In the genomic region with DNA sequence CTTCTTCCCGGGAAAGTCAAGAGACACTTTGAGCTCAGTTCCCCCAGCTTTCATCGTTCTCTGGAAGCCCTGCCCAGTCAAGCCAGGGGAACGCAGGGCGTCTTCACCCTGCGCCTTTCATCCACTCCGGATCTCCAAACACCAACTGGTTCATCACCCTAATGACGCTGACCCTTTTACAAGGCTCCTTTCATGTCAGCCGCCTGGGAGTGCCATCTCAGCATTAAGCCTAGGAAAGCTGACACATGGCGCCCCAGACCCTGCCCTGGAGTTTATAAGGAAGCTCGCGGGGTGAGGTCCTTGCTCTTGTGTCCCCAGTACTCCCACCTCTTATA, we compare ENCODE assay signal across 1 cellular context.
TF ChIP-seq lines count a peak whose summit lies in the region.

No MANE protein-coding gene starts in this region.

TF ChIP-seq in HepG2, 621 proteins besides CTCF, POLR2A, EP300 and RAD21 (continues in another document):
- TF ChIP-seq ZNF350 (CRISPR knock-in tag; IDR thresholded peaks at IDR 0.05; ENCODE audit: borderline replicate concordance, low read depth) = no peak
- TF ChIP-seq MBNL3 (CRISPR knock-in tag; conservative IDR thresholded peaks at IDR 0.05) = no peak
- 0 out of 2 replicates have a peak, but pooled peaks have one; percentile 54 for TF ChIP-seq NPAS2 (CRISPR knock-in tag; IDR thresholded peaks at IDR 0.05; ENCODE audit: borderline replicate concordance)
- no peak for TF ChIP-seq ZNF614 (CRISPR knock-in tag; IDR thresholded peaks at IDR 0.05; ENCODE audit: borderline replicate concordance)
- no peak for TF ChIP-seq MED1 (CRISPR knock-in tag; IDR thresholded peaks at IDR 0.05)
- TF ChIP-seq NBN (conservative IDR thresholded peaks at IDR 0.05) = no peak
- TF ChIP-seq, protein P1, sequence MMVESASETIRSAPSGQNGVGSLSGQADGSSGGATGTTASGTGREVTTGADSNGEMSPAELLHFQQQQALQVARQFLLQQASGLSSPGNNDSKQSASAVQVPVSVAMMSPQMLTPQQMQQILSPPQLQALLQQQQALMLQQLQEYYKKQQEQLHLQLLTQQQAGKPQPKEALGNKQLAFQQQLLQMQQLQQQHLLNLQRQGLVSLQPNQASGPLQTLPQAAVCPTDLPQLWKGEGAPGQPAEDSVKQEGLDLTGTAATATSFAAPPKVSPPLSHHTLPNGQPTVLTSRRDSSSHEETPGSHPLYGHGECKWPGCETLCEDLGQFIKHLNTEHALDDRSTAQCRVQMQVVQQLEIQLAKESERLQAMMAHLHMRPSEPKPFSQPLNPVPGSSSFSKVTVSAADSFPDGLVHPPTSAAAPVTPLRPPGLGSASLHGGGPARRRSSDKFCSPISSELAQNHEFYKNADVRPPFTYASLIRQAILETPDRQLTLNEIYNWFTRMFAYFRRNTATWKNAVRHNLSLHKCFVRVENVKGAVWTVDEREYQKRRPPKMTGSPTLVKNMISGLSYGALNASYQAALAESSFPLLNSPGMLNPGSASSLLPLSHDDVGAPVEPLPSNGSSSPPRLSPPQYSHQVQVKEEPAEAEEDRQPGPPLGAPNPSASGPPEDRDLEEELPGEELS (CRISPR knock-in tag; IDR thresholded peaks at IDR 0.05) = no peak
- TF ChIP-seq, protein P2, sequence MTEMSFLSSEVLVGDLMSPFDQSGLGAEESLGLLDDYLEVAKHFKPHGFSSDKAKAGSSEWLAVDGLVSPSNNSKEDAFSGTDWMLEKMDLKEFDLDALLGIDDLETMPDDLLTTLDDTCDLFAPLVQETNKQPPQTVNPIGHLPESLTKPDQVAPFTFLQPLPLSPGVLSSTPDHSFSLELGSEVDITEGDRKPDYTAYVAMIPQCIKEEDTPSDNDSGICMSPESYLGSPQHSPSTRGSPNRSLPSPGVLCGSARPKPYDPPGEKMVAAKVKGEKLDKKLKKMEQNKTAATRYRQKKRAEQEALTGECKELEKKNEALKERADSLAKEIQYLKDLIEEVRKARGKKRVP (CRISPR knock-in tag; IDR thresholded peaks at IDR 0.05) = 0 out of 4 replicates have a peak, but pooled peaks of 1 of the 2 experiments have one; percentile 19
- no peak for TF ChIP-seq SETDB1 (CRISPR knock-in tag; IDR thresholded peaks at IDR 0.05; ENCODE audit: borderline replicate concordance)
- no peak for TF ChIP-seq ZNF747 (CRISPR knock-in tag; IDR thresholded peaks at IDR 0.05; ENCODE audit: borderline replicate concordance)
- no peak; the same call in 1 of the 2 replicates for TF ChIP-seq ZNF556 (CRISPR knock-in tag; IDR thresholded peaks at IDR 0.05; ENCODE audit: borderline replicate concordance)
- no peak for TF ChIP-seq ZFP37 (CRISPR knock-in tag; IDR thresholded peaks at IDR 0.05; ENCODE audit: borderline replicate concordance)
- peak; percentile 53 for TF ChIP-seq MAFF (IDR thresholded peaks at IDR 0.05; ENCODE audit: low read depth, low read length)
- no peak for TF ChIP-seq CBFB (CRISPR knock-in tag; IDR thresholded peaks at IDR 0.05)
- no peak for TF ChIP-seq HNRNPH1 (optimal IDR thresholded peaks at IDR 0.05; ENCODE audit: low read depth, low read length)
- no peak for TF ChIP-seq HHEX (CRISPR knock-in tag; IDR thresholded peaks at IDR 0.05)
- TF ChIP-seq, protein P3, sequence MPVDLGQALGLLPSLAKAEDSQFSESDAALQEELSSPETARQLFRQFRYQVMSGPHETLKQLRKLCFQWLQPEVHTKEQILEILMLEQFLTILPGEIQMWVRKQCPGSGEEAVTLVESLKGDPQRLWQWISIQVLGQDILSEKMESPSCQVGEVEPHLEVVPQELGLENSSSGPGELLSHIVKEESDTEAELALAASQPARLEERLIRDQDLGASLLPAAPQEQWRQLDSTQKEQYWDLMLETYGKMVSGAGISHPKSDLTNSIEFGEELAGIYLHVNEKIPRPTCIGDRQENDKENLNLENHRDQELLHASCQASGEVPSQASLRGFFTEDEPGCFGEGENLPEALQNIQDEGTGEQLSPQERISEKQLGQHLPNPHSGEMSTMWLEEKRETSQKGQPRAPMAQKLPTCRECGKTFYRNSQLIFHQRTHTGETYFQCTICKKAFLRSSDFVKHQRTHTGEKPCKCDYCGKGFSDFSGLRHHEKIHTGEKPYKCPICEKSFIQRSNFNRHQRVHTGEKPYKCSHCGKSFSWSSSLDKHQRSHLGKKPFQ (CRISPR knock-in tag; IDR thresholded peaks at IDR 0.05; ENCODE audit: insufficient replicate concordance) = no peak
- TF ChIP-seq, protein P4, sequence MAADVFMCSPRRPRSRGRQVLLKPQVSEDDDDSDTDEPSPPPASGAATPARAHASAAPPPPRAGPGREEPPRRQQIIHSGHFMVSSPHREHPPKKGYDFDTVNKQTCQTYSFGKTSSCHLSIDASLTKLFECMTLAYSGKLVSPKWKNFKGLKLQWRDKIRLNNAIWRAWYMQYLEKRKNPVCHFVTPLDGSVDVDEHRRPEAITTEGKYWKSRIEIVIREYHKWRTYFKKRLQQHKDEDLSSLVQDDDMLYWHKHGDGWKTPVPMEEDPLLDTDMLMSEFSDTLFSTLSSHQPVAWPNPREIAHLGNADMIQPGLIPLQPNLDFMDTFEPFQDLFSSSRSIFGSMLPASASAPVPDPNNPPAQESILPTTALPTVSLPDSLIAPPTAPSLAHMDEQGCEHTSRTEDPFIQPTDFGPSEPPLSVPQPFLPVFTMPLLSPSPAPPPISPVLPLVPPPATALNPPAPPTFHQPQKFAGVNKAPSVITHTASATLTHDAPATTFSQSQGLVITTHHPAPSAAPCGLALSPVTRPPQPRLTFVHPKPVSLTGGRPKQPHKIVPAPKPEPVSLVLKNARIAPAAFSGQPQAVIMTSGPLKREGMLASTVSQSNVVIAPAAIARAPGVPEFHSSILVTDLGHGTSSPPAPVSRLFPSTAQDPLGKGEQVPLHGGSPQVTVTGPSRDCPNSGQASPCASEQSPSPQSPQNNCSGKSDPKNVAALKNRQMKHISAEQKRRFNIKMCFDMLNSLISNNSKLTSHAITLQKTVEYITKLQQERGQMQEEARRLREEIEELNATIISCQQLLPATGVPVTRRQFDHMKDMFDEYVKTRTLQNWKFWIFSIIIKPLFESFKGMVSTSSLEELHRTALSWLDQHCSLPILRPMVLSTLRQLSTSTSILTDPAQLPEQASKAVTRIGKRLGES (CRISPR knock-in tag; IDR thresholded peaks at IDR 0.05; ENCODE audit: borderline replicate concordance) = no peak
- TF ChIP-seq MAFK (conservative IDR thresholded peaks at IDR 0.05 in 1 of 2, IDR thresholded peaks at IDR 0.05 in 1 of 2; ENCODE audit: low read length in 2 of 2) = peak; percentile 63 to 69
- TF ChIP-seq RFX1 (IDR thresholded peaks at IDR 0.05) = 0 out of 2 replicates have a peak, but pooled peaks have one; percentile 2
- TF ChIP-seq, protein P5, sequence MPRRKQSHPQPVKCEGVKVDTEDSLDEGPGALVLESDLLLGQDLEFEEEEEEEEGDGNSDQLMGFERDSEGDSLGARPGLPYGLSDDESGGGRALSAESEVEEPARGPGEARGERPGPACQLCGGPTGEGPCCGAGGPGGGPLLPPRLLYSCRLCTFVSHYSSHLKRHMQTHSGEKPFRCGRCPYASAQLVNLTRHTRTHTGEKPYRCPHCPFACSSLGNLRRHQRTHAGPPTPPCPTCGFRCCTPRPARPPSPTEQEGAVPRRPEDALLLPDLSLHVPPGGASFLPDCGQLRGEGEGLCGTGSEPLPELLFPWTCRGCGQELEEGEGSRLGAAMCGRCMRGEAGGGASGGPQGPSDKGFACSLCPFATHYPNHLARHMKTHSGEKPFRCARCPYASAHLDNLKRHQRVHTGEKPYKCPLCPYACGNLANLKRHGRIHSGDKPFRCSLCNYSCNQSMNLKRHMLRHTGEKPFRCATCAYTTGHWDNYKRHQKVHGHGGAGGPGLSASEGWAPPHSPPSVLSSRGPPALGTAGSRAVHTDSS (CRISPR knock-in tag; conservative IDR thresholded peaks at IDR 0.05) = no peak
- TF ChIP-seq, protein P6, sequence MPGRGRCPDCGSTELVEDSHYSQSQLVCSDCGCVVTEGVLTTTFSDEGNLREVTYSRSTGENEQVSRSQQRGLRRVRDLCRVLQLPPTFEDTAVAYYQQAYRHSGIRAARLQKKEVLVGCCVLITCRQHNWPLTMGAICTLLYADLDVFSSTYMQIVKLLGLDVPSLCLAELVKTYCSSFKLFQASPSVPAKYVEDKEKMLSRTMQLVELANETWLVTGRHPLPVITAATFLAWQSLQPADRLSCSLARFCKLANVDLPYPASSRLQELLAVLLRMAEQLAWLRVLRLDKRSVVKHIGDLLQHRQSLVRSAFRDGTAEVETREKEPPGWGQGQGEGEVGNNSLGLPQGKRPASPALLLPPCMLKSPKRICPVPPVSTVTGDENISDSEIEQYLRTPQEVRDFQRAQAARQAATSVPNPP (CRISPR knock-in tag; IDR thresholded peaks at IDR 0.05) = no peak
- TF ChIP-seq ARID2 (CRISPR knock-in tag; IDR thresholded peaks at IDR 0.05; ENCODE audit: borderline replicate concordance) = no peak
- TF ChIP-seq ZNF256 (CRISPR knock-in tag; conservative IDR thresholded peaks at IDR 0.05) = no peak
- no peak for TF ChIP-seq ZNF660 (CRISPR knock-in tag; IDR thresholded peaks at IDR 0.05; ENCODE audit: borderline replicate concordance, low read depth)
- no peak for TF ChIP-seq JUN (CRISPR knock-in tag; IDR thresholded peaks at IDR 0.05)
- no peak for TF ChIP-seq ATF7-NPFF (CRISPR knock-in tag; IDR thresholded peaks at IDR 0.05; ENCODE audit: low read depth)
- no peak for TF ChIP-seq TAF15 (IDR thresholded peaks at IDR 0.05; ENCODE audit: low read depth, low read length, poor library complexity, severe bottlenecking)
- no peak; the same call in 1 of the 2 replicates for TF ChIP-seq ZNF572 (CRISPR knock-in tag; IDR thresholded peaks at IDR 0.05)
- 0 out of 2 replicates have a peak, but pooled peaks have one; percentile 6 for TF ChIP-seq NFIC (IDR thresholded peaks at IDR 0.05; ENCODE audit: low read length)
- TF ChIP-seq RXRB (CRISPR knock-in tag; IDR thresholded peaks at IDR 0.05; ENCODE audit: borderline replicate concordance) = no peak
- no peak for TF ChIP-seq ZNF12 (CRISPR knock-in tag; IDR thresholded peaks at IDR 0.05)
- no peak for TF ChIP-seq SNAPC2 (CRISPR knock-in tag; IDR thresholded peaks at IDR 0.05)
- TF ChIP-seq, protein P7, sequence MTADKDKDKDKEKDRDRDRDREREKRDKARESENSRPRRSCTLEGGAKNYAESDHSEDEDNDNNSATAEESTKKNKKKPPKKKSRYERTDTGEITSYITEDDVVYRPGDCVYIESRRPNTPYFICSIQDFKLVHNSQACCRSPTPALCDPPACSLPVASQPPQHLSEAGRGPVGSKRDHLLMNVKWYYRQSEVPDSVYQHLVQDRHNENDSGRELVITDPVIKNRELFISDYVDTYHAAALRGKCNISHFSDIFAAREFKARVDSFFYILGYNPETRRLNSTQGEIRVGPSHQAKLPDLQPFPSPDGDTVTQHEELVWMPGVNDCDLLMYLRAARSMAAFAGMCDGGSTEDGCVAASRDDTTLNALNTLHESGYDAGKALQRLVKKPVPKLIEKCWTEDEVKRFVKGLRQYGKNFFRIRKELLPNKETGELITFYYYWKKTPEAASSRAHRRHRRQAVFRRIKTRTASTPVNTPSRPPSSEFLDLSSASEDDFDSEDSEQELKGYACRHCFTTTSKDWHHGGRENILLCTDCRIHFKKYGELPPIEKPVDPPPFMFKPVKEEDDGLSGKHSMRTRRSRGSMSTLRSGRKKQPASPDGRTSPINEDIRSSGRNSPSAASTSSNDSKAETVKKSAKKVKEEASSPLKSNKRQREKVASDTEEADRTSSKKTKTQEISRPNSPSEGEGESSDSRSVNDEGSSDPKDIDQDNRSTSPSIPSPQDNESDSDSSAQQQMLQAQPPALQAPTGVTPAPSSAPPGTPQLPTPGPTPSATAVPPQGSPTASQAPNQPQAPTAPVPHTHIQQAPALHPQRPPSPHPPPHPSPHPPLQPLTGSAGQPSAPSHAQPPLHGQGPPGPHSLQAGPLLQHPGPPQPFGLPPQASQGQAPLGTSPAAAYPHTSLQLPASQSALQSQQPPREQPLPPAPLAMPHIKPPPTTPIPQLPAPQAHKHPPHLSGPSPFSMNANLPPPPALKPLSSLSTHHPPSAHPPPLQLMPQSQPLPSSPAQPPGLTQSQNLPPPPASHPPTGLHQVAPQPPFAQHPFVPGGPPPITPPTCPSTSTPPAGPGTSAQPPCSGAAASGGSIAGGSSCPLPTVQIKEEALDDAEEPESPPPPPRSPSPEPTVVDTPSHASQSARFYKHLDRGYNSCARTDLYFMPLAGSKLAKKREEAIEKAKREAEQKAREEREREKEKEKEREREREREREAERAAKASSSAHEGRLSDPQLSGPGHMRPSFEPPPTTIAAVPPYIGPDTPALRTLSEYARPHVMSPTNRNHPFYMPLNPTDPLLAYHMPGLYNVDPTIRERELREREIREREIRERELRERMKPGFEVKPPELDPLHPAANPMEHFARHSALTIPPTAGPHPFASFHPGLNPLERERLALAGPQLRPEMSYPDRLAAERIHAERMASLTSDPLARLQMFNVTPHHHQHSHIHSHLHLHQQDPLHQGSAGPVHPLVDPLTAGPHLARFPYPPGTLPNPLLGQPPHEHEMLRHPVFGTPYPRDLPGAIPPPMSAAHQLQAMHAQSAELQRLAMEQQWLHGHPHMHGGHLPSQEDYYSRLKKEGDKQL (CRISPR knock-in tag; IDR thresholded peaks at IDR 0.05; ENCODE audit: low read depth) = no peak
- TF ChIP-seq POGZ (CRISPR knock-in tag; IDR thresholded peaks at IDR 0.05) = no peak
- TF ChIP-seq ZNF605 (CRISPR knock-in tag; IDR thresholded peaks at IDR 0.05) = 0 out of 2 replicates have a peak, but pooled peaks have one; percentile 6
- no peak for TF ChIP-seq CENPX (CRISPR knock-in tag; IDR thresholded peaks at IDR 0.05)
- no peak for TF ChIP-seq HNRNPK (IDR thresholded peaks at IDR 0.05; ENCODE audit: low read depth, low read length, poor library complexity, severe bottlenecking)
- no peak for TF ChIP-seq YY1 (IDR thresholded peaks at IDR 0.05; ENCODE audit: insufficient read depth, insufficient replicate concordance, low read depth, low read length)
- no peak for TF ChIP-seq ZNF768 (CRISPR knock-in tag; IDR thresholded peaks at IDR 0.05)
- TF ChIP-seq, protein P8, sequence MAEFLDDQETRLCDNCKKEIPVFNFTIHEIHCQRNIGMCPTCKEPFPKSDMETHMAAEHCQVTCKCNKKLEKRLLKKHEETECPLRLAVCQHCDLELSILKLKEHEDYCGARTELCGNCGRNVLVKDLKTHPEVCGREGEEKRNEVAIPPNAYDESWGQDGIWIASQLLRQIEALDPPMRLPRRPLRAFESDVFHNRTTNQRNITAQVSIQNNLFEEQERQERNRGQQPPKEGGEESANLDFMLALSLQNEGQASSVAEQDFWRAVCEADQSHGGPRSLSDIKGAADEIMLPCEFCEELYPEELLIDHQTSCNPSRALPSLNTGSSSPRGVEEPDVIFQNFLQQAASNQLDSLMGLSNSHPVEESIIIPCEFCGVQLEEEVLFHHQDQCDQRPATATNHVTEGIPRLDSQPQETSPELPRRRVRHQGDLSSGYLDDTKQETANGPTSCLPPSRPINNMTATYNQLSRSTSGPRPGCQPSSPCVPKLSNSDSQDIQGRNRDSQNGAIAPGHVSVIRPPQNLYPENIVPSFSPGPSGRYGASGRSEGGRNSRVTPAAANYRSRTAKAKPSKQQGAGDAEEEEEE (CRISPR knock-in tag; IDR thresholded peaks at IDR 0.05; ENCODE audit: borderline replicate concordance) = no peak
- no peak for TF ChIP-seq JUNB (CRISPR knock-in tag; IDR thresholded peaks at IDR 0.05; ENCODE audit: borderline replicate concordance)
- TF ChIP-seq ZNF629 (CRISPR knock-in tag; conservative IDR thresholded peaks at IDR 0.05) = no peak
- no peak for TF ChIP-seq NFE2L2 (IDR thresholded peaks at IDR 0.05; ENCODE audit: low read length)
- no peak for TF ChIP-seq HMG20A (CRISPR knock-in tag; IDR thresholded peaks at IDR 0.05; ENCODE audit: borderline replicate concordance)
- TF ChIP-seq ZNF253 (CRISPR knock-in tag; IDR thresholded peaks at IDR 0.05; ENCODE audit: borderline replicate concordance) = 0 out of 2 replicates have a peak, but pooled peaks have one; percentile 15
- TF ChIP-seq RBM39 (IDR thresholded peaks at IDR 0.05; ENCODE audit: low read depth, low read length, poor library complexity, severe bottlenecking) = no peak
- no peak for TF ChIP-seq ZNF382 (CRISPR knock-in tag; IDR thresholded peaks at IDR 0.05; ENCODE audit: borderline replicate concordance)
- 0 out of 2 replicates have a peak, but pooled peaks have one; percentile 55 for TF ChIP-seq REXO4 (CRISPR knock-in tag; IDR thresholded peaks at IDR 0.05; ENCODE audit: borderline replicate concordance)
